ENCODE assay signal across 9 cellular contexts in genomic region chr11:43579919-43580276, GRCh38.
A peak's percentile ranks its signal among the peaks of the same experiment; 100 is the strongest.
DNase-seq lines count a peak whose midpoint lies in the region; ATAC-seq and TF ChIP-seq lines count a peak whose summit lies in the region.
"Had no signal": no experiment of that assay in that cellular context is flagged by ENCODE, and none has a peak within 500 bp of the region (broad histone marks: within the 10 kb centered on the region; RNA-seq: fewer than 3 reads in every experiment).

No MANE protein-coding gene starts in this region.

- WGBS in ovary, 3 donors, result 0 to 2% (median 0%) methylated on average over 5 of the region's 5 CpGs

- TF ChIP-seq EP300 in ovary (IDR thresholded peaks at IDR 0.05), result no peak

- peaks cover 8% of the 10 kb centered on the region for H3K36me3 Mint-ChIP-seq in Caco-2 (ENCODE audit: insufficient read depth, unreplicated experiment)

- H3K9me3 ChIP-seq in Caco-2, result no peaks in the 10 kb centered on the region
- no peaks in the 10 kb centered on the region for H3K9me3 ChIP-seq in NT2/D1 (ENCODE audit: insufficient read depth, low read length)
- H3K9me3 ChIP-seq in endocrine pancreas (ENCODE audit: control insufficient read depth, low read length), result no peaks in the 10 kb centered on the region
- H3K9me3 ChIP-seq in ovary, result no peaks in the 10 kb centered on the region

- no peaks in the 10 kb centered on the region for H3K9me3 Mint-ChIP-seq in Caco-2 (ENCODE audit: unreplicated experiment)

- POLR2A ChIA-PET in Caco-2 (lab: Charles Lee), result no interaction called here

- peak overlapping the region; percentile 60 for H3K4me3 ChIP-seq in Caco-2 (ENCODE audit: low read depth, low read length)
- H3K4me3 ChIP-seq in NT2/D1 (ENCODE audit: insufficient read length, low read depth), result peak overlapping the region; percentile 68
- no peak overlapping the region for H3K4me3 ChIP-seq in endocrine pancreas (ENCODE audit: control insufficient read depth, insufficient read depth, low read length)
- H3K4me3 ChIP-seq in ovary, result peak overlapping the region; percentile 6

- no peak for TF ChIP-seq POLR2A in ovary (IDR thresholded peaks at IDR 0.05)
- no peak for TF ChIP-seq POLR2A in erythroblast (IDR thresholded peaks at IDR 0.05; ENCODE audit: low read length)

- BruUV-seq in Caco-2 (replicated peaks; lab: Mats Ljungman, UMichigan), result no TSS peak

- no peak overlapping the region for H3K27ac Mint-ChIP-seq in Caco-2 (ENCODE audit: unreplicated experiment)

- H3K4me3 Mint-ChIP-seq in Caco-2 (ENCODE audit: unreplicated experiment), result peak overlapping the region; percentile 75

- no peaks in the 10 kb centered on the region; the same call in 1 of the 2 replicates for H3K4me1 ChIP-seq in Caco-2
- peaks cover 20% of the 10 kb centered on the region for H3K4me1 ChIP-seq in NT2/D1 (ENCODE audit: insufficient read depth, insufficient read length)
- H3K4me1 ChIP-seq in endocrine pancreas (ENCODE audit: control insufficient read depth, insufficient read depth, low read length), result no peaks in the 10 kb centered on the region
- peaks cover 13% of the 10 kb centered on the region for H3K4me1 ChIP-seq in ovary (ENCODE audit: insufficient read depth)

- ATAC-seq in HG03565 (IDR thresholded peaks at IDR 0.05; ENCODE audit: unreplicated experiment), result no peak

- TF ChIP-seq CTCF in Caco-2 (IDR thresholded peaks at IDR 0.05; ENCODE audit: insufficient read depth in 1 of 2, low read depth in 1 of 2, low read length in 1 of 2, severe bottlenecking in 1 of 2, unreplicated experiment in 1 of 2), result no peak
- no peak for TF ChIP-seq CTCF in ovary (IDR thresholded peaks at IDR 0.05)

- H3K9ac ChIP-seq in NT2/D1 (ENCODE audit: insufficient read length, low read depth) (peak overlapping the region; percentile 76), endocrine pancreas (ENCODE audit: control insufficient read depth, insufficient read depth, low read length) (peak overlapping the region; percentile 69)

- H3K4me1 Mint-ChIP-seq in Caco-2 (ENCODE audit: low read depth, unreplicated experiment), result peaks cover 25% of the 10 kb centered on the region

- intact Hi-C loops in Caco-2 (cut with micrococcal nuclease; ENCODE audit: unreplicated experiment), result loop anchor here (5.0 kb wide), 3 partner anchors 127 to 272 kb away; no protein-coding TSS in a partner anchor
- intact Hi-C loops in ovary (cut with DNase I), result loop anchor here in 1 of 4 donors (10.0 kb wide), 1 partner anchor 235 kb away; no protein-coding TSS in a partner anchor

- CTCF ChIA-PET in Caco-2 (lab: Charles Lee), result interaction anchor here (1.3 kb wide), 1 partner anchor 272 kb away, joined by 3 read pairs; no protein-coding TSS in a partner anchor

- H3K27ac ChIP-seq in ovary, result no peak overlapping the region

- H3K36me3 ChIP-seq in Caco-2 (ENCODE audit: control insufficient read depth, insufficient read depth, low read length) (no peaks in the 10 kb centered on the region), NT2/D1 (ENCODE audit: insufficient read depth, insufficient read length, low read length) (no peaks in the 10 kb centered on the region), endocrine pancreas (ENCODE audit: control insufficient read depth, insufficient read depth, low read length) (no peaks in the 10 kb centered on the region), ovary (no peaks in the 10 kb centered on the region)

- H3K27me3 ChIP-seq in Caco-2 (replicated peaks; ENCODE audit: control insufficient read depth, insufficient read depth, low read length), result peaks cover 6% of the 10 kb centered on the region
- H3K27me3 ChIP-seq in NT2/D1 (ENCODE audit: insufficient read depth, insufficient read length), result peaks cover 97% of the 10 kb centered on the region
- H3K27me3 ChIP-seq in endocrine pancreas (ENCODE audit: control insufficient read depth, insufficient read depth, low read length), result no peaks in the 10 kb centered on the region
- H3K27me3 ChIP-seq in ovary, result no peaks in the 10 kb centered on the region

- H3K27me3 Mint-ChIP-seq in Caco-2 (ENCODE audit: insufficient read depth, unreplicated experiment), result peaks cover 58% of the 10 kb centered on the region

- DNase-seq in Caco-2 (no peak), NT2/D1 (ENCODE audit: low read depth, low spot score) (no peak), ovary (no peak), cerebellar nuclear complex (lab: John Stamatoyannopoulos, UW) (no peak), NCI-H446 (lab: John Stamatoyannopoulos, UW) (no peak), erythroblast (lab: John Stamatoyannopoulos, UW) (no peak)
- DNase-seq: T-helper 9 cell had no signal
